In genomic region chr7:50679218-50680007, GRCh38 we compare ENCODE assay signal across 1 cellular context.
TF ChIP-seq lines count a peak whose summit lies in the region.

No MANE protein-coding gene starts in this region.

TF ChIP-seq in H1, 55 proteins besides CTCF, POLR2A, EP300 and RAD21 (continued from another document):
- TF ChIP-seq NANOG (IDR thresholded peaks at IDR 0.05; ENCODE audit: insufficient read depth, low read depth, low read length, poor library complexity, severe bottlenecking) (no peak), BACH1 (IDR thresholded peaks at IDR 0.05; ENCODE audit: low read length) (no peak), SIRT6 (IDR thresholded peaks at IDR 0.05; ENCODE audit: low read length) (no peak), SP4 (IDR thresholded peaks at IDR 0.05; ENCODE audit: low read length) (no peak), CREB1 (IDR thresholded peaks at IDR 0.05) (no peak), RNF2 (IDR thresholded peaks at IDR 0.05; ENCODE audit: borderline replicate concordance, low read depth, low read length, missing control alignments, poor library complexity, severe bottlenecking) (no peak), SIN3A (conservative IDR thresholded peaks at IDR 0.05 in 1 of 2, IDR thresholded peaks at IDR 0.05 in 1 of 2; ENCODE audit: low read depth in 1 of 2, low read length in 2 of 2) (no peak), CBX8 (IDR thresholded peaks at IDR 0.05; ENCODE audit: borderline replicate concordance, low read depth, low read length) (no peak), GABPA (IDR thresholded peaks at IDR 0.05; ENCODE audit: borderline replicate concordance, insufficient read depth, low read length) (no peak), HDAC6 (IDR thresholded peaks at IDR 0.05; ENCODE audit: low read depth, low read length) (no peak), HDAC2 (IDR thresholded peaks at IDR 0.05; ENCODE audit: borderline replicate concordance in 1 of 2, low read depth in 2 of 2, low read length in 2 of 2) (no peak), SRF (IDR thresholded peaks at IDR 0.05; ENCODE audit: low read depth, low read length) (no peak)
- TF ChIP-seq, protein P1, sequence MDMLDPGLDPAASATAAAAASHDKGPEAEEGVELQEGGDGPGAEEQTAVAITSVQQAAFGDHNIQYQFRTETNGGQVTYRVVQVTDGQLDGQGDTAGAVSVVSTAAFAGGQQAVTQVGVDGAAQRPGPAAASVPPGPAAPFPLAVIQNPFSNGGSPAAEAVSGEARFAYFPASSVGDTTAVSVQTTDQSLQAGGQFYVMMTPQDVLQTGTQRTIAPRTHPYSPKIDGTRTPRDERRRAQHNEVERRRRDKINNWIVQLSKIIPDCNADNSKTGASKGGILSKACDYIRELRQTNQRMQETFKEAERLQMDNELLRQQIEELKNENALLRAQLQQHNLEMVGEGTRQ (IDR thresholded peaks at IDR 0.05; ENCODE audit: low read length) = no peak
